In the genomic region with DNA sequence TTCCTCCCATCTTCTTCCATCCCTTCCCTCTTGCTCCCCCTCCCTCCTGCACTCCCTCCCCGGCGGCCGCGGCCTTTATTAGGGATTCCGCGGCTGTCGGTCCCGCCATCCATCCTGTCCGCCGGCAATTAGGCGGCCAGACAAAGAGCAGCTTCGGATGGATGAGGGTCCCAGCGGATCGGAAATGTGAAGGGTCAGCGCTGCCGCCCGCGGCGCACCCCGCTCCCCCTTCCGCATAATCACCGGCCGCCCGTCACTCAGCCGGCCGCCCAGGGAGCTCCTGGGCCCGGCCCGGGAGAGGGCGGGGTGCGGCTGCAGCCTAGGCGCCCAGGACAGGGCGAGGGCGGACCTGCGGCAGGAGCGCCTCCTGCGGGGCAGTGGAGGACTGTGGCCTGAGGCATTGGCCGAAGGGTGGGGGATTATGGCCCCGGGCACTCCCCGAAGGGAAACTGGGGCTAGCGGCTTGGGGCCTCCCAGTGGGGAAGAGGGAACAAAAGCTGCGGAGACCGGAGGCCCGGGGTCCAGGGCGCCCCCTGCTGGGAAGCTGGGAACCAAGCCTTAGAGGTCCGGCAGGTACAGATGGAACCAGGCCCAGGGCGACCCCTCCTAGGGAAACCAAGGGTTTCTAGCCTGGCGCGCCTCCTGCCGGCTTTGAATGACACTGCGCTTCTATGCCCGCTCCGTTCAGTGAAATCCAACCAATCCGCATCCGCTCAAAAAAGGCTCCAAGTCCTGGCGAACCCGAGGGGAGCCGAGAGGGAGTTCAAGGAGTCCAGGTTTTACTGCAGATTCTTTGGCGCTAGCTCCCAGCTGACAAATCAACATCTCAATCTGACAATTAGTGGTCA, we compare ENCODE assay signal across 1 cellular context.
TF ChIP-seq lines count a peak whose summit lies in the region.

No MANE protein-coding gene starts in this region.

TF ChIP-seq in HepG2, 621 proteins besides CTCF, POLR2A, EP300 and RAD21 (continued from another document and continues in another):
- TF ChIP-seq, protein P1, sequence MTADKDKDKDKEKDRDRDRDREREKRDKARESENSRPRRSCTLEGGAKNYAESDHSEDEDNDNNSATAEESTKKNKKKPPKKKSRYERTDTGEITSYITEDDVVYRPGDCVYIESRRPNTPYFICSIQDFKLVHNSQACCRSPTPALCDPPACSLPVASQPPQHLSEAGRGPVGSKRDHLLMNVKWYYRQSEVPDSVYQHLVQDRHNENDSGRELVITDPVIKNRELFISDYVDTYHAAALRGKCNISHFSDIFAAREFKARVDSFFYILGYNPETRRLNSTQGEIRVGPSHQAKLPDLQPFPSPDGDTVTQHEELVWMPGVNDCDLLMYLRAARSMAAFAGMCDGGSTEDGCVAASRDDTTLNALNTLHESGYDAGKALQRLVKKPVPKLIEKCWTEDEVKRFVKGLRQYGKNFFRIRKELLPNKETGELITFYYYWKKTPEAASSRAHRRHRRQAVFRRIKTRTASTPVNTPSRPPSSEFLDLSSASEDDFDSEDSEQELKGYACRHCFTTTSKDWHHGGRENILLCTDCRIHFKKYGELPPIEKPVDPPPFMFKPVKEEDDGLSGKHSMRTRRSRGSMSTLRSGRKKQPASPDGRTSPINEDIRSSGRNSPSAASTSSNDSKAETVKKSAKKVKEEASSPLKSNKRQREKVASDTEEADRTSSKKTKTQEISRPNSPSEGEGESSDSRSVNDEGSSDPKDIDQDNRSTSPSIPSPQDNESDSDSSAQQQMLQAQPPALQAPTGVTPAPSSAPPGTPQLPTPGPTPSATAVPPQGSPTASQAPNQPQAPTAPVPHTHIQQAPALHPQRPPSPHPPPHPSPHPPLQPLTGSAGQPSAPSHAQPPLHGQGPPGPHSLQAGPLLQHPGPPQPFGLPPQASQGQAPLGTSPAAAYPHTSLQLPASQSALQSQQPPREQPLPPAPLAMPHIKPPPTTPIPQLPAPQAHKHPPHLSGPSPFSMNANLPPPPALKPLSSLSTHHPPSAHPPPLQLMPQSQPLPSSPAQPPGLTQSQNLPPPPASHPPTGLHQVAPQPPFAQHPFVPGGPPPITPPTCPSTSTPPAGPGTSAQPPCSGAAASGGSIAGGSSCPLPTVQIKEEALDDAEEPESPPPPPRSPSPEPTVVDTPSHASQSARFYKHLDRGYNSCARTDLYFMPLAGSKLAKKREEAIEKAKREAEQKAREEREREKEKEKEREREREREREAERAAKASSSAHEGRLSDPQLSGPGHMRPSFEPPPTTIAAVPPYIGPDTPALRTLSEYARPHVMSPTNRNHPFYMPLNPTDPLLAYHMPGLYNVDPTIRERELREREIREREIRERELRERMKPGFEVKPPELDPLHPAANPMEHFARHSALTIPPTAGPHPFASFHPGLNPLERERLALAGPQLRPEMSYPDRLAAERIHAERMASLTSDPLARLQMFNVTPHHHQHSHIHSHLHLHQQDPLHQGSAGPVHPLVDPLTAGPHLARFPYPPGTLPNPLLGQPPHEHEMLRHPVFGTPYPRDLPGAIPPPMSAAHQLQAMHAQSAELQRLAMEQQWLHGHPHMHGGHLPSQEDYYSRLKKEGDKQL (CRISPR knock-in tag; IDR thresholded peaks at IDR 0.05; ENCODE audit: low read depth): no peak
- no peak for TF ChIP-seq ZNF563 (CRISPR knock-in tag; IDR thresholded peaks at IDR 0.05)
- TF ChIP-seq, protein P2, sequence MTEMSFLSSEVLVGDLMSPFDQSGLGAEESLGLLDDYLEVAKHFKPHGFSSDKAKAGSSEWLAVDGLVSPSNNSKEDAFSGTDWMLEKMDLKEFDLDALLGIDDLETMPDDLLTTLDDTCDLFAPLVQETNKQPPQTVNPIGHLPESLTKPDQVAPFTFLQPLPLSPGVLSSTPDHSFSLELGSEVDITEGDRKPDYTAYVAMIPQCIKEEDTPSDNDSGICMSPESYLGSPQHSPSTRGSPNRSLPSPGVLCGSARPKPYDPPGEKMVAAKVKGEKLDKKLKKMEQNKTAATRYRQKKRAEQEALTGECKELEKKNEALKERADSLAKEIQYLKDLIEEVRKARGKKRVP (CRISPR knock-in tag; IDR thresholded peaks at IDR 0.05): no peak
- TF ChIP-seq PITX1 (CRISPR knock-in tag; IDR thresholded peaks at IDR 0.05): 0 out of 2 replicates have a peak, but pooled peaks have one; percentile 16
- TF ChIP-seq IRF2 (CRISPR knock-in tag; IDR thresholded peaks at IDR 0.05): peak; percentile 36; the same call in 1 of the 2 replicates
- no peak for TF ChIP-seq ELF3 (CRISPR knock-in tag; IDR thresholded peaks at IDR 0.05)
- no peak for TF ChIP-seq ZNF20 (CRISPR knock-in tag; IDR thresholded peaks at IDR 0.05)
- peak; percentile 86 for TF ChIP-seq ADNP (CRISPR knock-in tag; IDR thresholded peaks at IDR 0.05)
- TF ChIP-seq, protein P3, sequence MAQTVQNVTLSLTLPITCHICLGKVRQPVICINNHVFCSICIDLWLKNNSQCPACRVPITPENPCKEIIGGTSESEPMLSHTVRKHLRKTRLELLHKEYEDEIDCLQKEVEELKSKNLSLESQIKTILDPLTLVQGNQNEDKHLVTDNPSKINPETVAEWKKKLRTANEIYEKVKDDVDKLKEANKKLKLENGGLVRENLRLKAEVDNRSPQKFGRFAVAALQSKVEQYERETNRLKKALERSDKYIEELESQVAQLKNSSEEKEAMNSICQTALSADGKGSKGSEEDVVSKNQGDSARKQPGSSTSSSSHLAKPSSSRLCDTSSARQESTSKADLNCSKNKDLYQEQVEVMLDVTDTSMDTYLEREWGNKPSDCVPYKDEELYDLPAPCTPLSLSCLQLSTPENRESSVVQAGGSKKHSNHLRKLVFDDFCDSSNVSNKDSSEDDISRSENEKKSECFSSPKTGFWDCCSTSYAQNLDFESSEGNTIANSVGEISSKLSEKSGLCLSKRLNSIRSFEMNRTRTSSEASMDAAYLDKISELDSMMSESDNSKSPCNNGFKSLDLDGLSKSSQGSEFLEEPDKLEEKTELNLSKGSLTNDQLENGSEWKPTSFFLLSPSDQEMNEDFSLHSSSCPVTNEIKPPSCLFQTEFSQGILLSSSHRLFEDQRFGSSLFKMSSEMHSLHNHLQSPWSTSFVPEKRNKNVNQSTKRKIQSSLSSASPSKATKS (CRISPR knock-in tag; IDR thresholded peaks at IDR 0.05): no peak
- TF ChIP-seq TAF15 (IDR thresholded peaks at IDR 0.05; ENCODE audit: low read depth, low read length, poor library complexity, severe bottlenecking): peak; percentile 32
- TF ChIP-seq, protein P4, sequence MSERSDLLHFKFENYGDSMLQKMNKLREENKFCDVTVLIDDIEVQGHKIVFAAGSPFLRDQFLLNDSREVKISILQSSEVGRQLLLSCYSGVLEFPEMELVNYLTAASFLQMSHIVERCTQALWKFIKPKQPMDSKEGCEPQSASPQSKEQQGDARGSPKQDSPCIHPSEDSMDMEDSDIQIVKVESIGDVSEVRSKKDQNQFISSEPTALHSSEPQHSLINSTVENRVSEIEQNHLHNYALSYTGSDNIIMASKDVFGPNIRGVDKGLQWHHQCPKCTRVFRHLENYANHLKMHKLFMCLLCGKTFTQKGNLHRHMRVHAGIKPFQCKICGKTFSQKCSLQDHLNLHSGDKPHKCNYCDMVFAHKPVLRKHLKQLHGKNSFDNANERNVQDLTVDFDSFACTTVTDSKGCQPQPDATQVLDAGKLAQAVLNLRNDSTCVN (CRISPR knock-in tag; IDR thresholded peaks at IDR 0.05; ENCODE audit: borderline replicate concordance): no peak
- TF ChIP-seq KDM4B (CRISPR knock-in tag; IDR thresholded peaks at IDR 0.05): no peak
- TF ChIP-seq ZKSCAN8 (CRISPR knock-in tag; IDR thresholded peaks at IDR 0.05; ENCODE audit: borderline replicate concordance): no peak
- TF ChIP-seq, protein P5, sequence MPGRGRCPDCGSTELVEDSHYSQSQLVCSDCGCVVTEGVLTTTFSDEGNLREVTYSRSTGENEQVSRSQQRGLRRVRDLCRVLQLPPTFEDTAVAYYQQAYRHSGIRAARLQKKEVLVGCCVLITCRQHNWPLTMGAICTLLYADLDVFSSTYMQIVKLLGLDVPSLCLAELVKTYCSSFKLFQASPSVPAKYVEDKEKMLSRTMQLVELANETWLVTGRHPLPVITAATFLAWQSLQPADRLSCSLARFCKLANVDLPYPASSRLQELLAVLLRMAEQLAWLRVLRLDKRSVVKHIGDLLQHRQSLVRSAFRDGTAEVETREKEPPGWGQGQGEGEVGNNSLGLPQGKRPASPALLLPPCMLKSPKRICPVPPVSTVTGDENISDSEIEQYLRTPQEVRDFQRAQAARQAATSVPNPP (CRISPR knock-in tag; IDR thresholded peaks at IDR 0.05): no peak
- no peak for TF ChIP-seq NFIB (CRISPR knock-in tag; IDR thresholded peaks at IDR 0.05; ENCODE audit: borderline replicate concordance)
- no peak for TF ChIP-seq ZNF264 (CRISPR knock-in tag; IDR thresholded peaks at IDR 0.05)
- TF ChIP-seq, protein P6, sequence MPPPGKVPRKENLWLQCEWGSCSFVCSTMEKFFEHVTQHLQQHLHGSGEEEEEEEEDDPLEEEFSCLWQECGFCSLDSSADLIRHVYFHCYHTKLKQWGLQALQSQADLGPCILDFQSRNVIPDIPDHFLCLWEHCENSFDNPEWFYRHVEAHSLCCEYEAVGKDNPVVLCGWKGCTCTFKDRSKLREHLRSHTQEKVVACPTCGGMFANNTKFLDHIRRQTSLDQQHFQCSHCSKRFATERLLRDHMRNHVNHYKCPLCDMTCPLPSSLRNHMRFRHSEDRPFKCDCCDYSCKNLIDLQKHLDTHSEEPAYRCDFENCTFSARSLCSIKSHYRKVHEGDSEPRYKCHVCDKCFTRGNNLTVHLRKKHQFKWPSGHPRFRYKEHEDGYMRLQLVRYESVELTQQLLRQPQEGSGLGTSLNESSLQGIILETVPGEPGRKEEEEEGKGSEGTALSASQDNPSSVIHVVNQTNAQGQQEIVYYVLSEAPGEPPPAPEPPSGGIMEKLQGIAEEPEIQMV (CRISPR knock-in tag; IDR thresholded peaks at IDR 0.05; ENCODE audit: low read depth): peak; percentile 65; the same call in 1 of the 2 replicates
- no peak for TF ChIP-seq RXRA (CRISPR knock-in tag; IDR thresholded peaks at IDR 0.05)
- TF ChIP-seq, protein P7, sequence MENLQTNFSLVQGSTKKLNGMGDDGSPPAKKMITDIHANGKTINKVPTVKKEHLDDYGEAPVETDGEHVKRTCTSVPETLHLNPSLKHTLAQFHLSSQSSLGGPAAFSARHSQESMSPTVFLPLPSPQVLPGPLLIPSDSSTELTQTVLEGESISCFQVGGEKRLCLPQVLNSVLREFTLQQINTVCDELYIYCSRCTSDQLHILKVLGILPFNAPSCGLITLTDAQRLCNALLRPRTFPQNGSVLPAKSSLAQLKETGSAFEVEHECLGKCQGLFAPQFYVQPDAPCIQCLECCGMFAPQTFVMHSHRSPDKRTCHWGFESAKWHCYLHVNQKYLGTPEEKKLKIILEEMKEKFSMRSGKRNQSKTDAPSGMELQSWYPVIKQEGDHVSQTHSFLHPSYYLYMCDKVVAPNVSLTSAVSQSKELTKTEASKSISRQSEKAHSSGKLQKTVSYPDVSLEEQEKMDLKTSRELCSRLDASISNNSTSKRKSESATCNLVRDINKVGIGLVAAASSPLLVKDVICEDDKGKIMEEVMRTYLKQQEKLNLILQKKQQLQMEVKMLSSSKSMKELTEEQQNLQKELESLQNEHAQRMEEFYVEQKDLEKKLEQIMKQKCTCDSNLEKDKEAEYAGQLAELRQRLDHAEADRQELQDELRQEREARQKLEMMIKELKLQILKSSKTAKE (CRISPR knock-in tag; IDR thresholded peaks at IDR 0.05; ENCODE audit: borderline replicate concordance): no peak
- no peak for TF ChIP-seq DR1 (CRISPR knock-in tag; IDR thresholded peaks at IDR 0.05)
- TF ChIP-seq, protein P8, sequence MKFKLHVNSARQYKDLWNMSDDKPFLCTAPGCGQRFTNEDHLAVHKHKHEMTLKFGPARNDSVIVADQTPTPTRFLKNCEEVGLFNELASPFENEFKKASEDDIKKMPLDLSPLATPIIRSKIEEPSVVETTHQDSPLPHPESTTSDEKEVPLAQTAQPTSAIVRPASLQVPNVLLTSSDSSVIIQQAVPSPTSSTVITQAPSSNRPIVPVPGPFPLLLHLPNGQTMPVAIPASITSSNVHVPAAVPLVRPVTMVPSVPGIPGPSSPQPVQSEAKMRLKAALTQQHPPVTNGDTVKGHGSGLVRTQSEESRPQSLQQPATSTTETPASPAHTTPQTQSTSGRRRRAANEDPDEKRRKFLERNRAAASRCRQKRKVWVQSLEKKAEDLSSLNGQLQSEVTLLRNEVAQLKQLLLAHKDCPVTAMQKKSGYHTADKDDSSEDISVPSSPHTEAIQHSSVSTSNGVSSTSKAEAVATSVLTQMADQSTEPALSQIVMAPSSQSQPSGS (CRISPR knock-in tag; IDR thresholded peaks at IDR 0.05): no peak
- TF ChIP-seq ZMYM4 (CRISPR knock-in tag; IDR thresholded peaks at IDR 0.05): peak; percentile 79
- TF ChIP-seq ETV5 (CRISPR knock-in tag; IDR thresholded peaks at IDR 0.05; ENCODE audit: borderline replicate concordance): peak; percentile 30
- peak; percentile 30; the same call in 1 of the 2 replicates for TF ChIP-seq ZNF160 (CRISPR knock-in tag; IDR thresholded peaks at IDR 0.05)
- peak; percentile 37; the same call in 1 of the 2 replicates for TF ChIP-seq KAT8 (CRISPR knock-in tag; IDR thresholded peaks at IDR 0.05)
- no peak for TF ChIP-seq ZNF878 (CRISPR knock-in tag; IDR thresholded peaks at IDR 0.05)
- TF ChIP-seq, protein P9, sequence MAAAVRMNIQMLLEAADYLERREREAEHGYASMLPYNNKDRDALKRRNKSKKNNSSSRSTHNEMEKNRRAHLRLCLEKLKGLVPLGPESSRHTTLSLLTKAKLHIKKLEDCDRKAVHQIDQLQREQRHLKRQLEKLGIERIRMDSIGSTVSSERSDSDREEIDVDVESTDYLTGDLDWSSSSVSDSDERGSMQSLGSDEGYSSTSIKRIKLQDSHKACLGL (CRISPR knock-in tag; IDR thresholded peaks at IDR 0.05): no peak
- TF ChIP-seq ZNF850 (CRISPR knock-in tag; conservative IDR thresholded peaks at IDR 0.05): no peak
- TF ChIP-seq ZNF431 (CRISPR knock-in tag; IDR thresholded peaks at IDR 0.05; ENCODE audit: borderline replicate concordance, low read depth): no peak
- no peak for TF ChIP-seq ZNF589 (CRISPR knock-in tag; conservative IDR thresholded peaks at IDR 0.05)
- TF ChIP-seq NFE2 (CRISPR knock-in tag; IDR thresholded peaks at IDR 0.05): no peak
- no peak for TF ChIP-seq ZNF143 (CRISPR knock-in tag; IDR thresholded peaks at IDR 0.05)
- TF ChIP-seq, protein P10, sequence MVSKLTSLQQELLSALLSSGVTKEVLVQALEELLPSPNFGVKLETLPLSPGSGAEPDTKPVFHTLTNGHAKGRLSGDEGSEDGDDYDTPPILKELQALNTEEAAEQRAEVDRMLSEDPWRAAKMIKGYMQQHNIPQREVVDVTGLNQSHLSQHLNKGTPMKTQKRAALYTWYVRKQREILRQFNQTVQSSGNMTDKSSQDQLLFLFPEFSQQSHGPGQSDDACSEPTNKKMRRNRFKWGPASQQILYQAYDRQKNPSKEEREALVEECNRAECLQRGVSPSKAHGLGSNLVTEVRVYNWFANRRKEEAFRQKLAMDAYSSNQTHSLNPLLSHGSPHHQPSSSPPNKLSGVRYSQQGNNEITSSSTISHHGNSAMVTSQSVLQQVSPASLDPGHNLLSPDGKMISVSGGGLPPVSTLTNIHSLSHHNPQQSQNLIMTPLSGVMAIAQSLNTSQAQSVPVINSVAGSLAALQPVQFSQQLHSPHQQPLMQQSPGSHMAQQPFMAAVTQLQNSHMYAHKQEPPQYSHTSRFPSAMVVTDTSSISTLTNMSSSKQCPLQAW (CRISPR knock-in tag; IDR thresholded peaks at IDR 0.05): peak; percentile 34; the same call in 1 of the 2 replicates
- no peak for TF ChIP-seq CAMTA2 (CRISPR knock-in tag; IDR thresholded peaks at IDR 0.05; ENCODE audit: borderline replicate concordance)
- no peak for TF ChIP-seq ZFAT (CRISPR knock-in tag; conservative IDR thresholded peaks at IDR 0.05)
- no peak for TF ChIP-seq ZNF136 (CRISPR knock-in tag; IDR thresholded peaks at IDR 0.05; ENCODE audit: low read depth)
